ENCODE assay signal across 10 cellular contexts in genomic region chr6:6332240-6332639, GRCh38. TPM values are rescaled to one million over a fixed set of nuclear protein-coding genes. Genes with fewer than 3 reads are reported as not detected.
DNase-seq lines count a peak whose midpoint lies in the region; ATAC-seq and TF ChIP-seq lines count a peak whose summit lies in the region.
"Had no signal": no experiment of that assay in that cellular context is flagged by ENCODE, and none has a peak within 500 bp of the region (broad histone marks: within the 10 kb centered on the region; RNA-seq: fewer than 3 reads in every experiment).

No MANE protein-coding gene starts in this region.

- no peaks in the 10 kb centered on the region for H3K36me3 Mint-ChIP-seq in neural progenitor cell
- H3K36me3 Mint-ChIP-seq in activated CD4-positive, alpha-beta memory T cell treated with anti-CD3 and anti-CD28 coated beads, Interleukin-2, amount 10 ng/mL, durations not matched to agents 7 days and 5 days (ENCODE audit: low read depth): no peaks in the 10 kb centered on the region

- DNase-seq in germinal center (ENCODE audit: low spot score): peak; percentile 73
- DNase-seq in breast epithelium (ENCODE audit: low spot score in 2 of 2): no peak
- no peak for DNase-seq in stimulated activated naive CD8-positive, alpha-beta T cell treated with anti-CD3 and anti-CD28 coated beads, Interleukin-15, amount 100 ng/mL, for 72 hours
- no peak for DNase-seq in neural progenitor cell (ENCODE audit: low spot score)
- no peak for DNase-seq in activated CD4-positive, alpha-beta memory T cell treated with anti-CD3 and anti-CD28 coated beads, Interleukin-2, amount 10 ng/mL, durations not matched to agents 7 days and 5 days
- DNase-seq: activated CD4-positive, alpha-beta T cell treated with anti-CD3 and anti-CD28 coated beads for 4 hours; effector memory CD8-positive, alpha-beta T cell had no signal

- H3K27ac ChIP-seq in breast epithelium (no peak overlapping the region), neural progenitor cell (no peak overlapping the region)

- POLR2A ChIA-PET in activated CD4-positive, alpha-beta memory T cell treated with anti-CD3 and anti-CD28 coated beads, Interleukin-2, amount 10 ng/mL, durations not matched to agents 7 days and 5 days (lab: Charles Lee): no interaction called here

- no peaks in the 10 kb centered on the region for H3K9me3 ChIP-seq in breast epithelium
- H3K9me3 ChIP-seq in neural progenitor cell (ENCODE audit: low read depth): no peaks in the 10 kb centered on the region

- no peak for TF ChIP-seq CTCF in breast epithelium (IDR thresholded peaks at IDR 0.05)
- TF ChIP-seq CTCF in neural progenitor cell (IDR thresholded peaks at IDR 0.05): no peak

- CTCF ChIA-PET in activated CD4-positive, alpha-beta memory T cell treated with anti-CD3 and anti-CD28 coated beads, Interleukin-2, amount 10 ng/mL, durations not matched to agents 7 days and 5 days (lab: Charles Lee): no interaction called here

- no peak overlapping the region for H3K4me3 ChIP-seq in breast epithelium
- H3K4me3 ChIP-seq in neural progenitor cell: no peak overlapping the region

- intact Hi-C loops in breast epithelium (cut with DNase I; ENCODE audit: low total_unique reads): no loop called here

- H3K9me3 Mint-ChIP-seq in stimulated activated naive CD8-positive, alpha-beta T cell treated with anti-CD3 and anti-CD28 coated beads, Interleukin-15, amount 100 ng/mL, for 72 hours: no peaks in the 10 kb centered on the region
- no peaks in the 10 kb centered on the region for H3K9me3 Mint-ChIP-seq in neural progenitor cell
- no peaks in the 10 kb centered on the region for H3K9me3 Mint-ChIP-seq in activated CD4-positive, alpha-beta memory T cell treated with anti-CD3 and anti-CD28 coated beads, Interleukin-2, amount 10 ng/mL, durations not matched to agents 7 days and 5 days
- H3K9me3 Mint-ChIP-seq: effector memory CD8-positive, alpha-beta T cell had no signal

- TF ChIP-seq POLR2A in breast epithelium (IDR thresholded peaks at IDR 0.05): no peak

- no peak overlapping the region for H2AFZ ChIP-seq in neural progenitor cell (replicated peaks)

- H3F3A ChIP-seq in neural progenitor cell (ENCODE audit: low read depth): no peaks in the 10 kb centered on the region

- H3K27ac Mint-ChIP-seq in stimulated activated naive CD8-positive, alpha-beta T cell treated with anti-CD3 and anti-CD28 coated beads, Interleukin-15, amount 100 ng/mL, for 72 hours: no peak overlapping the region
- H3K27ac Mint-ChIP-seq in neural progenitor cell: no peak overlapping the region
- no peak overlapping the region for H3K27ac Mint-ChIP-seq in activated CD4-positive, alpha-beta memory T cell treated with anti-CD3 and anti-CD28 coated beads, Interleukin-2, amount 10 ng/mL, durations not matched to agents 7 days and 5 days
- H3K27ac Mint-ChIP-seq: effector memory CD8-positive, alpha-beta T cell had no signal

- H3K27me3 ChIP-seq in breast epithelium (no peaks in the 10 kb centered on the region), neural progenitor cell (no peaks in the 10 kb centered on the region)

- peaks cover 8% of the 10 kb centered on the region for H3K27me3 Mint-ChIP-seq in stimulated activated naive CD8-positive, alpha-beta T cell treated with anti-CD3 and anti-CD28 coated beads, Interleukin-15, amount 100 ng/mL, for 72 hours
- H3K27me3 Mint-ChIP-seq in neural progenitor cell (ENCODE audit: insufficient read depth, low read depth): peaks cover 3% of the 10 kb centered on the region
- peaks cover 3% of the 10 kb centered on the region for H3K27me3 Mint-ChIP-seq in activated CD4-positive, alpha-beta memory T cell treated with anti-CD3 and anti-CD28 coated beads, Interleukin-2, amount 10 ng/mL, durations not matched to agents 7 days and 5 days

- H3K4me1 ChIP-seq in breast epithelium (no peaks in the 10 kb centered on the region), neural progenitor cell (no peaks in the 10 kb centered on the region)

- H3K4me3 Mint-ChIP-seq in stimulated activated naive CD8-positive, alpha-beta T cell treated with anti-CD3 and anti-CD28 coated beads, Interleukin-15, amount 100 ng/mL, for 72 hours: no peak overlapping the region
- H3K4me3 Mint-ChIP-seq in neural progenitor cell: no peak overlapping the region
- H3K4me3 Mint-ChIP-seq in activated CD4-positive, alpha-beta memory T cell treated with anti-CD3 and anti-CD28 coated beads, Interleukin-2, amount 10 ng/mL, durations not matched to agents 7 days and 5 days: no peak overlapping the region
- H3K4me3 Mint-ChIP-seq: effector memory CD8-positive, alpha-beta T cell had no signal

- H3K4me1 Mint-ChIP-seq in stimulated activated naive CD8-positive, alpha-beta T cell treated with anti-CD3 and anti-CD28 coated beads, Interleukin-15, amount 100 ng/mL, for 72 hours: peaks cover 12% of the 10 kb centered on the region
- peaks cover 13% of the 10 kb centered on the region for H3K4me1 Mint-ChIP-seq in neural progenitor cell
- H3K4me1 Mint-ChIP-seq in activated CD4-positive, alpha-beta memory T cell treated with anti-CD3 and anti-CD28 coated beads, Interleukin-2, amount 10 ng/mL, durations not matched to agents 7 days and 5 days: peaks cover 2% of the 10 kb centered on the region

- no peaks in the 10 kb centered on the region for H4K20me1 ChIP-seq in neural progenitor cell (ENCODE audit: low read depth)

- H3K36me3 ChIP-seq in breast epithelium (no peaks in the 10 kb centered on the region), neural progenitor cell (no peaks in the 10 kb centered on the region)

- no peak overlapping the region for H3K4me2 ChIP-seq in neural progenitor cell

- H3K79me2 ChIP-seq in neural progenitor cell (ENCODE audit: low read depth): no peaks in the 10 kb centered on the region

- H3K9ac ChIP-seq in neural progenitor cell: no peak overlapping the region

- peak; percentile 55 for ATAC-seq in GM18499 (IDR thresholded peaks at IDR 0.05; ENCODE audit: insufficient read depth, unreplicated experiment)
- peak; percentile 47 for ATAC-seq in GM21619 (IDR thresholded peaks at IDR 0.05; ENCODE audit: unreplicated experiment)
- peak; percentile 38 for ATAC-seq in HG03558 (IDR thresholded peaks at IDR 0.05; ENCODE audit: extremely low read depth, unreplicated experiment)
- no peak for ATAC-seq in stimulated activated naive CD8-positive, alpha-beta T cell treated with anti-CD3 and anti-CD28 coated beads, Interleukin-15, amount 100 ng/mL, for 72 hours
- ATAC-seq: effector memory CD8-positive, alpha-beta T cell had no signal

RNA-seq across cellular contexts. Expression of gene F13A1, which starts 11.8 kb away (rescaled TPM):
- total RNA-seq in breast epithelium: 100 to 1,000 TPM in 1 of 3 donors, 10 to 100 TPM in 2; 45.6 to 357 (median 53.3) TPM
- total RNA-seq in neural progenitor cell (ENCODE audit: low replicate concordance): 1.7 and 3.6 TPM in 2 replicates
- not detected for total RNA-seq in activated CD4-positive, alpha-beta memory T cell treated with anti-CD3 and anti-CD28 coated beads, Interleukin-2, amount 10 ng/mL, durations not matched to agents 7 days and 5 days

Comparison
In these comparisons a context has a peak if more than half of its experiments do, and no peak if none do; other contexts are left out.
1. RNA of gene F13A1, which starts 11.8 kb away (total RNA-seq): 45.6 to 357 TPM in breast epithelium; 1.7 to 3.6 TPM in neural progenitor cell and not detected in activated CD4-positive, alpha-beta memory T cell treated with anti-CD3 and anti-CD28 coated beads, Interleukin-2, amount 10 ng/mL, durations not matched to agents 7 days and 5 days; every median in the first group is over 10 times any median in the second.